In genomic region chr7:112122835-112123234, GRCh38 we compare ENCODE assay signal across 14 cellular contexts.
A peak's percentile ranks its signal among the peaks of the same experiment; 100 is the strongest.
DNase-seq lines count a peak whose midpoint lies in the region; ATAC-seq and TF ChIP-seq lines count a peak whose summit lies in the region.
"Had no signal": no experiment of that assay in that cellular context is flagged by ENCODE, and none has a peak within 500 bp of the region (broad histone marks: within the 10 kb centered on the region; RNA-seq: fewer than 3 reads in every experiment).

No MANE protein-coding gene starts in this region.

- H2BK120ac ChIP-seq in IMR-90 (ENCODE audit: low read depth, low read length): peak overlapping the region; percentile 23; the same call in 1 of the 2 replicates

- POLR2A ChIA-PET in IMR-90 (lab: Charles Lee; ENCODE audit: unreplicated experiment): no interaction called here

- no peaks in the 10 kb centered on the region for H3K9me1 ChIP-seq in IMR-90 (ENCODE audit: insufficient read depth, low read length)

- TF ChIP-seq RAD21 in IMR-90 (IDR thresholded peaks at IDR 0.05; ENCODE audit: low read length): no peak

- dilution Hi-C loops in IMR-90 (cut with HindIII; ENCODE audit: low sequenced_read_pairs, unreplicated experiment): no loop called here

- intact Hi-C loops in IMR-90 (cut with micrococcal nuclease): no loop called here
- intact Hi-C loops in dendritic cell treated with granulocyte-macrophage colony-stimulating factor and Interleukin-4, amounts not matched to agents 40 ng/mL and 50 ng/mL, for 4 days (cut with micrococcal nuclease): no loop called here

- 0 out of 2 replicates have a peak overlapping the region, but pooled peaks have one; percentile 40 for H2BK20ac ChIP-seq in IMR-90 (ENCODE audit: low read depth, low read length)

- H3K27ac ChIP-seq in IMR-90 (ENCODE audit: insufficient read depth, low read length): no peak overlapping the region

- TF ChIP-seq POLR2A in IMR-90 (IDR thresholded peaks at IDR 0.05; ENCODE audit: low read depth, low read length): no peak

- H3K4ac ChIP-seq in IMR-90 (ENCODE audit: low read depth, low read length): peak overlapping the region; percentile 23; the same call in 1 of the 2 replicates

- CTCF ChIA-PET in IMR-90 (lab: Yijun Ruan, JAX): no interaction called here

- H3K27me3 Mint-ChIP-seq in dendritic cell treated with granulocyte-macrophage colony-stimulating factor and Interleukin-4, amounts not matched to agents 40 ng/mL and 50 ng/mL, for 4 days: no peaks in the 10 kb centered on the region

- H3K4me3 Mint-ChIP-seq in dendritic cell treated with granulocyte-macrophage colony-stimulating factor and Interleukin-4, amounts not matched to agents 40 ng/mL and 50 ng/mL, for 4 days: no peak overlapping the region
- H3K4me3 Mint-ChIP-seq: CD4-positive, CD25-positive, alpha-beta regulatory T cell; H9 had no signal

- no peak overlapping the region for H2AFZ ChIP-seq in IMR-90 (replicated peaks; ENCODE audit: low read length, poor library complexity)

- H3K9me3 Mint-ChIP-seq in dendritic cell treated with granulocyte-macrophage colony-stimulating factor and Interleukin-4, amounts not matched to agents 40 ng/mL and 50 ng/mL, for 4 days: peaks cover 6% of the 10 kb centered on the region
- H3K9me3 Mint-ChIP-seq: H9 had no signal

- H3K4me1 ChIP-seq in IMR-90 (ENCODE audit: control insufficient read depth, insufficient read depth, low read length): peaks cover 3% of the 10 kb centered on the region; the same call in 1 of the 2 replicates

- H3K18ac ChIP-seq in IMR-90 (ENCODE audit: low read depth, low read length): no peak overlapping the region

- H2AK9ac ChIP-seq in IMR-90 (replicated peaks; ENCODE audit: low read depth, low read length, poor library complexity): no peak overlapping the region

- peak; percentile 63 for ATAC-seq in IMR-90 (ENCODE audit: low read depth)
- ATAC-seq in GM18867 (IDR thresholded peaks at IDR 0.05; ENCODE audit: unreplicated experiment): no peak
- no peak for ATAC-seq in HG03354 (IDR thresholded peaks at IDR 0.05; ENCODE audit: poor library complexity, severe bottlenecking, unreplicated experiment)
- ATAC-seq in HG02885 (IDR thresholded peaks at IDR 0.05; ENCODE audit: poor library complexity, unreplicated experiment): no peak

- no peak overlapping the region for H3K56ac ChIP-seq in IMR-90 (ENCODE audit: extremely low read depth, insufficient read depth, low read length)

- no peaks in the 10 kb centered on the region for H3K36me3 Mint-ChIP-seq in dendritic cell treated with granulocyte-macrophage colony-stimulating factor and Interleukin-4, amounts not matched to agents 40 ng/mL and 50 ng/mL, for 4 days (ENCODE audit: low read depth)
- H3K36me3 Mint-ChIP-seq: CD4-positive, CD25-positive, alpha-beta regulatory T cell had no signal

- no peak for TF ChIP-seq CTCF in IMR-90 (conservative IDR thresholded peaks at IDR 0.05; ENCODE audit: low read depth, low read length)

- H3K9me3 ChIP-seq in IMR-90 (ENCODE audit: control insufficient read depth, insufficient read depth, low read length): no peaks in the 10 kb centered on the region

- peak overlapping the region; percentile 62 for H3K14ac ChIP-seq in IMR-90 (replicated peaks; ENCODE audit: low read depth, low read length)

- no peak overlapping the region; the same call in 1 of the 2 replicates for H3K23ac ChIP-seq in IMR-90 (ENCODE audit: low read depth, low read length)

- peak overlapping the region; percentile 84 for H3K27ac Mint-ChIP-seq in dendritic cell treated with granulocyte-macrophage colony-stimulating factor and Interleukin-4, amounts not matched to agents 40 ng/mL and 50 ng/mL, for 4 days
- H3K27ac Mint-ChIP-seq: H9 had no signal

- DNase-seq in ELR (ENCODE audit: low read depth): peak; percentile 27
- peak; percentile 47 for DNase-seq in IMR-90
- DNase-seq in kidney tubule cell (ENCODE audit: low spot score): peak; percentile 22
- DNase-seq: ACHN; CD4-positive, CD25-positive, alpha-beta regulatory T cell; DMS 273 treated with DMSO at 0.1 percent for 48 hours; GOT3; H9 had no signal

- H3K27me3 ChIP-seq in IMR-90 (ENCODE audit: control insufficient read depth, insufficient read depth, low read length): no peaks in the 10 kb centered on the region
- H3K27me3 ChIP-seq: BLaER1 treated with 17β-estradiol and CSF1 and Interleukin-3, amounts not matched to agents 10 nM and 100 nM had no signal

- H2BK15ac ChIP-seq in IMR-90 (ENCODE audit: low read depth, low read length): no peak overlapping the region

- no peaks in the 10 kb centered on the region for H3K36me3 ChIP-seq in IMR-90 (ENCODE audit: control insufficient read depth, insufficient read depth, low read length)

- H4K20me1 ChIP-seq in IMR-90 (ENCODE audit: insufficient read depth, low read length): no peaks in the 10 kb centered on the region

- peaks cover 3 to 13% of the 10 kb centered on the region in 2 experiments; a peak in 3 of 4 replicates for H3K79me1 ChIP-seq in IMR-90 (ENCODE audit: low read depth in 1 of 2, low read length in 2 of 2)

- H4K8ac ChIP-seq in IMR-90 (ENCODE audit: low read depth in 2 of 2, low read length in 2 of 2): no peak overlapping the region

- no peak overlapping the region for H2AK5ac ChIP-seq in IMR-90 (ENCODE audit: low read depth, low read length)

- no TSS peak for BruUV-seq in IMR-90 (replicated peaks; lab: Mats Ljungman, UMichigan)

- peak overlapping the region; percentile 33 for H2BK5ac ChIP-seq in IMR-90 (ENCODE audit: low read depth, low read length, poor library complexity, severe bottlenecking)

- H4K91ac ChIP-seq in IMR-90 (ENCODE audit: insufficient read depth, low read depth, low read length): no peak overlapping the region

- in situ Hi-C loops in IMR-90 (cut with MboI; ENCODE audit: low sequenced_read_pairs): no loop called here

- WGBS in IMR-90 (ENCODE audit: extremely low coverage in 2 of 2, insufficient read length in 1 of 2), 2 experiments: no CpG with 5 or more reads among the region's 2 CpGs

- H4K5ac ChIP-seq in IMR-90 (ENCODE audit: low read depth, low read length): no peak overlapping the region

- H3K4me1 Mint-ChIP-seq in dendritic cell treated with granulocyte-macrophage colony-stimulating factor and Interleukin-4, amounts not matched to agents 40 ng/mL and 50 ng/mL, for 4 days (ENCODE audit: low read depth): peaks cover 49% of the 10 kb centered on the region
- H3K4me1 Mint-ChIP-seq: CD4-positive, CD25-positive, alpha-beta regulatory T cell had no signal

- H3K4me3 ChIP-seq in IMR-90 (ENCODE audit: insufficient read depth, low read depth, low read length): no peak overlapping the region
- H3K4me3 ChIP-seq: GM12878 had no signal

- no peak overlapping the region for H3K9ac ChIP-seq in IMR-90 (ENCODE audit: low read depth, low read length)

- H3K4me2 ChIP-seq in IMR-90 (ENCODE audit: low read depth, low read length): peak overlapping the region; percentile 47; the same call in 1 of the 2 replicates

TF ChIP-seq in IMR-90, 13 proteins besides CTCF, POLR2A, EP300 and RAD21:
- TF ChIP-seq MAZ (IDR thresholded peaks at IDR 0.05; ENCODE audit: borderline replicate concordance, low read depth, low read length) (no peak), RCOR1 (IDR thresholded peaks at IDR 0.05; ENCODE audit: insufficient replicate concordance, low read length) (no peak), CHD1 (IDR thresholded peaks at IDR 0.05; ENCODE audit: low read depth, low read length) (no peak), MAFK (IDR thresholded peaks at IDR 0.05; ENCODE audit: low read depth, low read length) (no peak), NFE2L2 (IDR thresholded peaks at IDR 0.05; ENCODE audit: low read depth, low read length) (no peak)
